In the genomic region with DNA sequence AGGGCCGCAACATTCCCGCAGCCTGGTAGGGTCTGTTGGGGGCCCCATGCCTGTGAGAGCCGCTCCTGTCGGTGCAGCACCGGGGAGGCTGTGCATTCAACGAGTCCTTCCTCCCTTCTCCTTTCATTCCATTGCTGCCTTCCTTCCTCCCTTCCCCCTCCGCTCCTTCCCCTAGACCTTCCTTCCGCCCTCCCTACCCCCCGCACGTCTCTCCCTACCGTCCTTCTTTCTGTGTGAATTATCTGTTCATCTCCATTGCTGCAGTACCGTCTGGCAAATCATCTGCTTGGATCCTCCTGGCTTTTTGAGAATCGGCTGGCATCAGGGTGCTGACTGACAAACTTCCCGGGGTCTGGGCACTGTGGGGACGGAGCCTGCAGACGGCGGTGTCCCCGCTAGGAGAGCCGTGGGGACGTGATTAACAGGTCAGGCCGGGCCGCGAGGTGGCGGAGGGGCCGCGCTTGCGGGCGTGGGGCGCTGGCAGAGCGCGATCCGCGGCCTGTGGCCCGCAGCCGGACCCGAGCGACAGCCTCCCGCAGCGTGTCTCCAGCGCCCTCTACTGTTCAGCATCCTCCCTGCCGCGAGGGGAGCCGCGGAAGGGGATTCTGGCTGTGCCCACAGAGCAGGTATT, we compare ENCODE assay signal across 10 cellular contexts. TPM values are rescaled to one million over a fixed set of nuclear protein-coding genes. Genes with fewer than 3 reads are reported as not detected.
DNase-seq lines count a peak whose midpoint lies in the region; ATAC-seq, FAIRE-seq and TF ChIP-seq lines count a peak whose summit lies in the region.
"Not testable (repeated sequence)": the region's sequence is repeated elsewhere in the genome, so short reads cannot be mapped to it uniquely, and the experiment has no call there.
"Had no signal": no experiment of that assay in that cellular context is flagged by ENCODE, and none has a peak within 500 bp of the region (broad histone marks: within the 10 kb centered on the region; RNA-seq: fewer than 3 reads in every experiment).

No MANE protein-coding gene starts in this region.

- POLR2A ChIA-PET in activated B cell treated with CpG ODN at 0.5 μM for 24 hours (lab: Charles Lee), result not testable (repeated sequence)

- H3K27ac ChIP-seq in body of pancreas, result peak overlapping the region in 2 of 4 donors; percentile 44 to 57
- not testable (repeated sequence) for H3K27ac ChIP-seq in cardiac muscle cell, thyroid gland

- H3K27me3 ChIP-seq in body of pancreas, cardiac muscle cell, thyroid gland: not testable (repeated sequence)

- not testable (repeated sequence) for H3K9me3 Mint-ChIP-seq in activated B cell treated with CpG ODN at 0.5 μM for 24 hours, natural killer cell

- H3K4me1 Mint-ChIP-seq in activated B cell treated with CpG ODN at 0.5 μM for 24 hours, natural killer cell: not testable (repeated sequence)

- not testable (repeated sequence) for DNase-seq in GM12891 (ENCODE audit: insufficient read length, low spot score); natural killer cell
- peak; percentile 29 for DNase-seq in activated B cell treated with CpG ODN at 0.5 μM for 24 hours
- DNase-seq in body of pancreas, result peak in 3 of 4 donors; percentile 8 to 45 (median 26)
- peak in 1 of 2 donors; percentile 0 for DNase-seq in cardiac muscle cell (ENCODE audit: low read depth in 1 of 2, low spot score in 1 of 2)
- peak; percentile 9 to 20 for DNase-seq in thyroid gland

- not testable (repeated sequence) for TF ChIP-seq POLR2A in GM12891 (IDR thresholded peaks at IDR 0.05; ENCODE audit: low read depth, low read length); body of pancreas (IDR thresholded peaks at IDR 0.05); thyroid gland (IDR thresholded peaks at IDR 0.05)

- not testable (repeated sequence) for H3K27me3 Mint-ChIP-seq in activated B cell treated with CpG ODN at 0.5 μM for 24 hours; natural killer cell (ENCODE audit: low read depth in 2 of 2)

- FAIRE-seq in GM12891 (lab: Jason Lieb, UNC), result peak; percentile 76

- H3K4me3 Mint-ChIP-seq in activated B cell treated with CpG ODN at 0.5 μM for 24 hours, result peak overlapping the region; percentile 63
- H3K4me3 Mint-ChIP-seq in natural killer cell, result peak overlapping the region; percentile 51

- H3K36me3 Mint-ChIP-seq in activated B cell treated with CpG ODN at 0.5 μM for 24 hours (ENCODE audit: low read depth); natural killer cell: not testable (repeated sequence)

- peak overlapping the region in 1 of 2 donors; percentile 30 for H3K4me3 ChIP-seq in body of pancreas
- peak overlapping the region; percentile 21 for H3K4me3 ChIP-seq in cardiac muscle cell
- peak overlapping the region in 1 of 3 donors; percentile 39 for H3K4me3 ChIP-seq in thyroid gland (replicated peaks in 1 of 3)

- WGBS in body of pancreas, 2 donors, result 1 to 4% methylated on average over 9 to 20 of the region's 44 CpGs
- 3 to 10% methylated on average over 13 to 18 of the region's 44 CpGs for WGBS in thyroid gland, 2 donors

- not testable (repeated sequence) for H3K9me3 ChIP-seq in body of pancreas; cardiac muscle cell (ENCODE audit: low read depth); thyroid gland

- not testable (repeated sequence) for H3K4me1 ChIP-seq in body of pancreas; cardiac muscle cell (ENCODE audit: low read depth); thyroid gland

- CTCF ChIA-PET in activated B cell treated with CpG ODN at 0.5 μM for 24 hours (lab: Charles Lee), result not testable (repeated sequence)

- peak; percentile 93 for ATAC-seq in GM21723 (IDR thresholded peaks at IDR 0.05; ENCODE audit: unreplicated experiment)
- ATAC-seq in HG03342 (IDR thresholded peaks at IDR 0.05; ENCODE audit: unreplicated experiment), result peak; percentile 76
- ATAC-seq in activated B cell treated with CpG ODN at 0.5 μM for 24 hours (ENCODE audit: low read depth), result peak; percentile 87
- ATAC-seq in body of pancreas, result peak; percentile 93
- peak; percentile 91 to 93 (median 92) for ATAC-seq in natural killer cell

- H3K36me3 ChIP-seq in body of pancreas (replicated peaks in 1 of 2; ENCODE audit: insufficient read depth in 1 of 2, low read depth in 2 of 2); cardiac muscle cell; thyroid gland: not testable (repeated sequence)

- intact Hi-C loops in activated B cell treated with CpG ODN at 0.5 μM for 24 hours (cut with micrococcal nuclease); body of pancreas (cut with DNase I); natural killer cell (cut with micrococcal nuclease); thyroid gland (cut with DNase I): not testable (repeated sequence)

- not testable (repeated sequence) for TF ChIP-seq CTCF in activated B cell treated with CpG ODN at 0.5 μM for 24 hours (IDR thresholded peaks at IDR 0.05); body of pancreas (IDR thresholded peaks at IDR 0.05); cardiac muscle cell (IDR thresholded peaks at IDR 0.05; ENCODE audit: low read depth, low read length); natural killer cell (IDR thresholded peaks at IDR 0.05)
- peak in 1 of 6 experiments; percentile 9 for TF ChIP-seq CTCF in thyroid gland (IDR thresholded peaks at IDR 0.05)

- not testable (repeated sequence) for H3K27ac Mint-ChIP-seq in activated B cell treated with CpG ODN at 0.5 μM for 24 hours, natural killer cell

RNA-seq across cellular contexts. Expression of a gene that starts 18.8 kb away (rescaled TPM):
- 0.08 TPM for polyA plus RNA-seq in GM12891 (2012; ENCODE audit: low read depth, missing spikeins)
- total RNA-seq in activated B cell treated with CpG ODN at 0.5 μM for 24 hours (0.86 and 1.1 TPM in 2 replicates), body of pancreas (1 to 10 TPM; 3.4 to 6.3 TPM), cardiac muscle cell (0.27 and 1.1 TPM in 2 replicates), natural killer cell (1 to 10 TPM in 2 of 3 donors, under 1 TPM in 1; 1.00 to 2.0 (median 1.1) TPM), thyroid gland (1 to 10 TPM; 1.9 to 5.0 (median 3.1) TPM)
- polyA plus RNA-seq in cardiac muscle cell, result 0.71 and 0.76 TPM in 2 replicates
- total RNA-seq: SK-MEL-5 had no signal

RNA-seq across cellular contexts. Expression of a gene that starts 41.3 kb away (rescaled TPM):
- polyA plus RNA-seq in GM12891 (2012; ENCODE audit: low read depth, missing spikeins), result not detected
- total RNA-seq in activated B cell treated with CpG ODN at 0.5 μM for 24 hours (not detected in 2 replicates), body of pancreas (10 to 100 TPM; 15.8 to 16.3 TPM), cardiac muscle cell (2.3 and 9.1 TPM in 2 replicates), natural killer cell (not detected), thyroid gland (10 to 100 TPM in 2 of 4 donors, 1 to 10 TPM in 2; 9.1 to 14.7 (median 10.6) TPM)
- polyA plus RNA-seq in cardiac muscle cell, result 3.3 and 3.7 TPM in 2 replicates
- total RNA-seq: myocyte, SK-MEL-5 had no signal
